In genomic region chr5:93285461-93285860, GRCh38 we compare ENCODE assay signal across 19 cellular contexts.
DNase-seq lines count a peak whose midpoint lies in the region; ATAC-seq and TF ChIP-seq lines count a peak whose summit lies in the region.
"Had no signal": no experiment of that assay in that cellular context is flagged by ENCODE, and none has a peak within 500 bp of the region (broad histone marks: within the 10 kb centered on the region; RNA-seq: fewer than 3 reads in every experiment).

No MANE protein-coding gene starts in this region.

- BruUV-seq in mammary epithelial cell (replicated peaks; lab: Mats Ljungman, UMichigan) (no TSS peak), PC-3 (replicated peaks; lab: Mats Ljungman, UMichigan) (no TSS peak)

- DNase-seq in mammary epithelial cell (no peak), breast epithelium (ENCODE audit: low spot score in 2 of 2) (no peak), PC-3 (peak; percentile 33), fibroblast of pulmonary artery (ENCODE audit: low read depth) (peak; percentile 33), NCI-H187 (lab: John Stamatoyannopoulos, UW) (no peak), Kasumi-1 (lab: John Stamatoyannopoulos, UW) (no peak)
- DNase-seq: Calu3; KBM-7; MG63; NCI-H2029 treated with DMSO at 0.1 percent for 48 hours; NCI-H446 treated with DMSO at 0.1 percent for 48 hours; NCI-H526; NCI-H82; NK-92 treated with Interleukin-12 subunit alpha and Interleukin-12 subunit beta, amount 100 ng/mL, for 24 hours; PC-9; SHP77 treated with DMSO at 0.1 percent for 48 hours had no signal

- no peak for TF ChIP-seq POLR2A in breast epithelium (IDR thresholded peaks at IDR 0.05)

- H3K9me3 ChIP-seq in mammary epithelial cell (replicated peaks; ENCODE audit: insufficient read depth, low read length) (no peaks in the 10 kb centered on the region), breast epithelium (peaks cover 0 to 14% of the 10 kb centered on the region in 2 donors), PC-3 (ENCODE audit: low read length) (peaks cover 6% of the 10 kb centered on the region; the same call in 1 of the 2 replicates)

- H3F3A ChIP-seq in PC-3 (ENCODE audit: low read length, unreplicated experiment) = no peaks in the 10 kb centered on the region

- H3K27ac ChIP-seq in mammary epithelial cell (ENCODE audit: insufficient read depth, low read depth, low read length) = no peak overlapping the region
- no peak overlapping the region for H3K27ac ChIP-seq in breast epithelium
- H3K27ac ChIP-seq in PC-3 (ENCODE audit: low read length) = peak overlapping the region; percentile 0; the same call in 1 of the 2 replicates
- H3K27ac ChIP-seq: 22Rv1, PC-9, RWPE1 had no signal

- no peaks in the 10 kb centered on the region for H3K27me3 ChIP-seq in mammary epithelial cell (ENCODE audit: insufficient read depth, low read length)
- no peaks in the 10 kb centered on the region for H3K27me3 ChIP-seq in breast epithelium
- no peaks in the 10 kb centered on the region for H3K27me3 ChIP-seq in PC-3 (ENCODE audit: low read length)
- H3K27me3 ChIP-seq: MG63 had no signal

- peaks cover 5% of the 10 kb centered on the region for H3K4me1 ChIP-seq in mammary epithelial cell (ENCODE audit: insufficient read depth, low read length)
- no peaks in the 10 kb centered on the region for H3K4me1 ChIP-seq in breast epithelium
- peaks cover 17% of the 10 kb centered on the region for H3K4me1 ChIP-seq in PC-3 (ENCODE audit: insufficient read depth, low read length)

- H3K9ac ChIP-seq in mammary epithelial cell (ENCODE audit: insufficient read depth, low read length) (no peak overlapping the region), PC-3 (ENCODE audit: low read length) (no peak overlapping the region)

- H3K36me3 ChIP-seq in mammary epithelial cell (ENCODE audit: insufficient read depth, low read length) = no peaks in the 10 kb centered on the region
- H3K36me3 ChIP-seq in breast epithelium = no peaks in the 10 kb centered on the region
- H3K36me3 ChIP-seq in PC-3 (ENCODE audit: low read depth, low read length) = peaks cover 5% of the 10 kb centered on the region; the same call in 1 of the 2 replicates
- H3K36me3 ChIP-seq: MG63 had no signal

- POLR2A ChIA-PET in PC-3 (lab: Charles Lee; ENCODE audit: unreplicated experiment) = no interaction called here

- H3K4me3 ChIP-seq in mammary epithelial cell (replicated peaks in 1 of 3; ENCODE audit: insufficient read depth in 1 of 3, low read depth in 2 of 3, low read length in 3 of 3) (no peak overlapping the region), breast epithelium (no peak overlapping the region), PC-3 (ENCODE audit: low read length) (no peak overlapping the region), fibroblast of pulmonary artery (replicated peaks; ENCODE audit: low read depth, low read length) (no peak overlapping the region)
- H3K4me3 ChIP-seq: MG63, PC-9 had no signal

- dilution Hi-C loops in mammary epithelial cell (cut with HindIII; ENCODE audit: low sequenced_read_pairs) = no loop called here

- WGBS in mammary epithelial cell (ENCODE audit: low coverage, missing lambda C conversion rate) = 100% methylated on average over 1 of the region's 1 CpG

- no peak overlapping the region for H3K4me2 ChIP-seq in mammary epithelial cell (ENCODE audit: insufficient read depth, low read depth, low read length)
- no peak overlapping the region for H3K4me2 ChIP-seq in PC-3 (ENCODE audit: low read length)
- H3K4me2 ChIP-seq: PC-9 had no signal

- H4K20me1 ChIP-seq in mammary epithelial cell (ENCODE audit: insufficient read depth, low read length) (no peaks in the 10 kb centered on the region), PC-3 (ENCODE audit: low read length) (no peaks in the 10 kb centered on the region)

- H3K79me2 ChIP-seq in mammary epithelial cell (ENCODE audit: insufficient read depth, low read length) = no peaks in the 10 kb centered on the region
- H3K79me2 ChIP-seq in PC-3 (ENCODE audit: low read length) = no peaks in the 10 kb centered on the region

- no peak for TF ChIP-seq CTCF in mammary epithelial cell (conservative IDR thresholded peaks at IDR 0.05 in 1 of 2, IDR thresholded peaks at IDR 0.05 in 1 of 2; ENCODE audit: extremely low read depth in 1 of 2, insufficient read depth in 1 of 2, low read depth in 1 of 2, low read length in 2 of 2)
- no peak for TF ChIP-seq CTCF in breast epithelium (IDR thresholded peaks at IDR 0.05)
- no peak for TF ChIP-seq CTCF in PC-3 (conservative IDR thresholded peaks at IDR 0.05; ENCODE audit: low read depth, low read length)
- no peak for TF ChIP-seq CTCF in fibroblast of pulmonary artery (IDR thresholded peaks at IDR 0.05; ENCODE audit: low read length, missing control alignments)

- H2AFZ ChIP-seq in mammary epithelial cell (ENCODE audit: low read depth, low read length) (peak overlapping the region; percentile 64), PC-3 (ENCODE audit: low read length) (peak overlapping the region; percentile 15)
- H2AFZ ChIP-seq: PC-9 had no signal

- intact Hi-C loops in mammary epithelial cell (cut with micrococcal nuclease) (no loop called here), breast epithelium (cut with DNase I; ENCODE audit: low total_unique reads) (no loop called here), PC-3 (cut with micrococcal nuclease) (no loop called here)

- in situ Hi-C loops in mammary epithelial cell (cut with MboI; ENCODE audit: low sequenced_read_pairs in 2 of 2) = no loop called here

- CTCF ChIA-PET in mammary epithelial cell (lab: Charles Lee; ENCODE audit: low non-redundant PET) (no interaction called here), PC-3 (lab: Charles Lee) (no interaction called here)

- ATAC-seq in PC-3 (peak; percentile 38), HG03439 (IDR thresholded peaks at IDR 0.05; ENCODE audit: unreplicated experiment) (no peak)

- no peaks in the 10 kb centered on the region for H3K9me2 ChIP-seq in PC-3 (replicated peaks; ENCODE audit: low read length)

Comparison
In these comparisons a context has a peak if more than half of its experiments do, and no peak if none do; other contexts are left out.
1. DNase-seq: peak in PC-3 (single experiment) and fibroblast of pulmonary artery (single experiment); none in mammary epithelial cell (single experiment), breast epithelium (0 of 2), NCI-H187 (0 of 2) and Kasumi-1 (0 of 2).